In genomic region chr11:130624946-130625345, GRCh38 we compare ENCODE assay signal across 26 cellular contexts.
DNase-seq lines count a peak whose midpoint lies in the region; ATAC-seq and TF ChIP-seq lines count a peak whose summit lies in the region.
"Had no signal": no experiment of that assay in that cellular context is flagged by ENCODE, and none has a peak within 500 bp of the region (broad histone marks: within the 10 kb centered on the region; RNA-seq: fewer than 3 reads in every experiment).

No MANE protein-coding gene starts in this region.

- DNase-seq in fibroblast of villous mesenchyme (ENCODE audit: low read depth) = peak; percentile 45
- DNase-seq in activated gamma-delta T cell (lab: John Stamatoyannopoulos, UW) = no peak
- no peak for DNase-seq in 8988T
- DNase-seq in activated CD8-positive, alpha-beta memory T cell treated with anti-CD3 and anti-CD28 coated beads, Interleukin-2, amount 10 ng/mL, durations not matched to agents 7 days and 5 days = no peak
- DNase-seq in activated naive CD4-positive, alpha-beta T cell treated with anti-CD3 and anti-CD28 coated beads for 36 hours = no peak
- DNase-seq: C1 segment of cervical spinal cord; Caco-2; CD8-positive, alpha-beta T cell; EL; GDM1; IMR-90; MM.1S; NCI-H1048; NCI-H1417; NCI-H1694; NCI-H2029 treated with DMSO at 0.1 percent for 48 hours; NCI-H226; NCI-H510A; NCI-H69; Peyer's patch; SHP77 treated with DMSO at 0.1 percent for 48 hours had no signal

- TF ChIP-seq RAD21 in Ishikawa (IDR thresholded peaks at IDR 0.05; ENCODE audit: low read depth) = no peak

- H3K9ac ChIP-seq in rectal smooth muscle tissue (ENCODE audit: low read length) = no peak overlapping the region
- H3K9ac ChIP-seq: KMS-11 had no signal

- TF ChIP-seq EP300 in Ishikawa (IDR thresholded peaks at IDR 0.05; ENCODE audit: borderline replicate concordance) = peak; percentile 20; the same call in 1 of the 2 replicates

- no peak overlapping the region for H3K4me3 Mint-ChIP-seq in activated CD8-positive, alpha-beta memory T cell treated with anti-CD3 and anti-CD28 coated beads, Interleukin-2, amount 10 ng/mL, durations not matched to agents 7 days and 5 days
- no peak overlapping the region for H3K4me3 Mint-ChIP-seq in activated naive CD4-positive, alpha-beta T cell treated with anti-CD3 and anti-CD28 coated beads for 36 hours
- H3K4me3 Mint-ChIP-seq: CD8-positive, alpha-beta T cell had no signal

- no peaks in the 10 kb centered on the region for H3K9me3 Mint-ChIP-seq in activated CD8-positive, alpha-beta memory T cell treated with anti-CD3 and anti-CD28 coated beads, Interleukin-2, amount 10 ng/mL, durations not matched to agents 7 days and 5 days (ENCODE audit: low read depth)
- H3K9me3 Mint-ChIP-seq in activated naive CD4-positive, alpha-beta T cell treated with anti-CD3 and anti-CD28 coated beads for 36 hours = no peaks in the 10 kb centered on the region
- H3K9me3 Mint-ChIP-seq: CD8-positive, alpha-beta T cell had no signal

- intact Hi-C loops in activated naive CD4-positive, alpha-beta T cell treated with anti-CD3 and anti-CD28 coated beads for 36 hours (cut with micrococcal nuclease) = no loop called here

- no peaks in the 10 kb centered on the region for H3K36me3 ChIP-seq in rectal smooth muscle tissue (ENCODE audit: control insufficient read depth, insufficient read depth, low read length)
- H3K36me3 ChIP-seq: Peyer's patch had no signal

- no peak for ATAC-seq in activated CD8-positive, alpha-beta memory T cell treated with anti-CD3 and anti-CD28 coated beads, Interleukin-2, amount 10 ng/mL, durations not matched to agents 7 days and 5 days
- ATAC-seq: CD8-positive, alpha-beta T cell; GM12878; HCT116 had no signal

- H3K27ac Mint-ChIP-seq in activated CD8-positive, alpha-beta memory T cell treated with anti-CD3 and anti-CD28 coated beads, Interleukin-2, amount 10 ng/mL, durations not matched to agents 7 days and 5 days = no peak overlapping the region
- no peak overlapping the region for H3K27ac Mint-ChIP-seq in activated naive CD4-positive, alpha-beta T cell treated with anti-CD3 and anti-CD28 coated beads for 36 hours
- H3K27ac Mint-ChIP-seq: CD8-positive, alpha-beta T cell had no signal

- no peak for TF ChIP-seq CTCF in fibroblast of villous mesenchyme (IDR thresholded peaks at IDR 0.05; ENCODE audit: insufficient read depth, low read depth, low read length)

- CTCF ChIA-PET in activated CD8-positive, alpha-beta memory T cell treated with anti-CD3 and anti-CD28 coated beads, Interleukin-2, amount 10 ng/mL, durations not matched to agents 7 days and 5 days (lab: Charles Lee) = no interaction called here
- CTCF ChIA-PET in activated naive CD4-positive, alpha-beta T cell treated with anti-CD3 and anti-CD28 coated beads for 36 hours (lab: Charles Lee) = no interaction called here

- H3K4me3 ChIP-seq in fibroblast of villous mesenchyme (ENCODE audit: low read depth, low read length) (no peak overlapping the region), rectal smooth muscle tissue (ENCODE audit: low read length) (no peak overlapping the region)
- H3K4me3 ChIP-seq: GM12878, Peyer's patch had no signal

- H3K27me3 Mint-ChIP-seq in activated CD8-positive, alpha-beta memory T cell treated with anti-CD3 and anti-CD28 coated beads, Interleukin-2, amount 10 ng/mL, durations not matched to agents 7 days and 5 days = peaks cover 35% of the 10 kb centered on the region
- peaks cover 18% of the 10 kb centered on the region for H3K27me3 Mint-ChIP-seq in activated naive CD4-positive, alpha-beta T cell treated with anti-CD3 and anti-CD28 coated beads for 36 hours (ENCODE audit: low read depth)

- H3K4me1 ChIP-seq in rectal smooth muscle tissue (ENCODE audit: control insufficient read depth, insufficient read depth, low read length) = peaks cover 38% of the 10 kb centered on the region
- H3K4me1 ChIP-seq: Caco-2, Peyer's patch had no signal

- H3K27me3 ChIP-seq in rectal smooth muscle tissue (ENCODE audit: control insufficient read depth, insufficient read depth, low read length) = no peaks in the 10 kb centered on the region
- H3K27me3 ChIP-seq: Peyer's patch had no signal

- H3K27ac ChIP-seq in rectal smooth muscle tissue (ENCODE audit: low read depth, low read length) = peak overlapping the region; percentile 78
- H3K27ac ChIP-seq: KMS-11 had no signal

- no peaks in the 10 kb centered on the region for H3K36me3 Mint-ChIP-seq in activated CD8-positive, alpha-beta memory T cell treated with anti-CD3 and anti-CD28 coated beads, Interleukin-2, amount 10 ng/mL, durations not matched to agents 7 days and 5 days
- no peaks in the 10 kb centered on the region for H3K36me3 Mint-ChIP-seq in activated naive CD4-positive, alpha-beta T cell treated with anti-CD3 and anti-CD28 coated beads for 36 hours (ENCODE audit: low read depth)
- H3K36me3 Mint-ChIP-seq: CD8-positive, alpha-beta T cell had no signal

- H3K4me1 Mint-ChIP-seq in activated CD8-positive, alpha-beta memory T cell treated with anti-CD3 and anti-CD28 coated beads, Interleukin-2, amount 10 ng/mL, durations not matched to agents 7 days and 5 days = no peaks in the 10 kb centered on the region
- no peaks in the 10 kb centered on the region for H3K4me1 Mint-ChIP-seq in activated naive CD4-positive, alpha-beta T cell treated with anti-CD3 and anti-CD28 coated beads for 36 hours (ENCODE audit: low read depth)

TF ChIP-seq in Ishikawa, 13 proteins besides CTCF, POLR2A, EP300 and RAD21:
- TF ChIP-seq USF1 (IDR thresholded peaks at IDR 0.05) = no peak
- 0 out of 2 replicates have a peak, but pooled peaks have one; percentile 18 for TF ChIP-seq NFIC (IDR thresholded peaks at IDR 0.05)
- TF ChIP-seq REST (IDR thresholded peaks at IDR 0.05; ENCODE audit: low read depth) = no peak
- no peak for TF ChIP-seq YY1 (IDR thresholded peaks at IDR 0.05; ENCODE audit: low read depth)
- TF ChIP-seq FOXM1 (IDR thresholded peaks at IDR 0.05; ENCODE audit: borderline replicate concordance, low read depth) = no peak
